ENCODE assay signal across 8 cellular contexts in genomic region chr12:45989857-45990467, GRCh38. TPM values are rescaled to one million over a fixed set of nuclear protein-coding genes. Genes with fewer than 3 reads are reported as not detected.
DNase-seq lines count a peak whose midpoint lies in the region; ATAC-seq and TF ChIP-seq lines count a peak whose summit lies in the region.

No MANE protein-coding gene starts in this region.

- peak; percentile 36 to 64 for DNase-seq in NCI-H2081 (lab: John Stamatoyannopoulos, UW)
- no peak for DNase-seq in NCI-H2081 treated with DMSO at 0.1 percent for 48 hours (lab: John Stamatoyannopoulos, UW)
- peak; percentile 29 for DNase-seq in NCI-H1436 (lab: John Stamatoyannopoulos, UW)
- DNase-seq in activated CD4-positive, alpha-beta T cell treated with anti-CD3 and anti-CD28 coated beads, Interleukin-2, amount 50 U/mL, for 4 hours: peak; percentile 28 to 36
- peak; percentile 43 for DNase-seq in effector CD8-positive, alpha-beta T cell (lab: John Stamatoyannopoulos, UW)
- peak; percentile 32 to 75 for DNase-seq in mesothelial cell of epicardium (ENCODE audit: low spot score in 2 of 2, unreplicated experiment in 2 of 2)
- peak; percentile 35 for DNase-seq in stimulated activated CD8-positive, alpha-beta memory T cell treated with anti-CD3 and anti-CD28 coated beads, Interleukin-4, amount 100 ng/mL, for 24 hours (ENCODE audit: low read depth)

- no peaks in the 10 kb centered on the region for H3K9me3 Mint-ChIP-seq in mesothelial cell of epicardium

- H3K4me1 Mint-ChIP-seq in mesothelial cell of epicardium: peaks cover 51% of the 10 kb centered on the region

- peak overlapping the region; percentile 97 for H3K27ac Mint-ChIP-seq in mesothelial cell of epicardium

- peak overlapping the region; percentile 79 for H3K4me3 Mint-ChIP-seq in mesothelial cell of epicardium

- TF ChIP-seq CTCF in mesothelial cell of epicardium (IDR thresholded peaks at IDR 0.05; ENCODE audit: unreplicated experiment): no peak

- peaks cover 11% of the 10 kb centered on the region for H3K36me3 Mint-ChIP-seq in mesothelial cell of epicardium

- peak; percentile 31 for ATAC-seq in HG02759 (IDR thresholded peaks at IDR 0.05; ENCODE audit: unreplicated experiment)

- H3K27me3 Mint-ChIP-seq in mesothelial cell of epicardium (ENCODE audit: low read depth): no peaks in the 10 kb centered on the region

RNA-seq across cellular contexts. Expression of gene SCAF11, which starts 0.4 kb away (rescaled TPM):
- 112 to 122 TPM (median 119 TPM) in 3 replicates for total RNA-seq in mesothelial cell of epicardium
